Comparison of ENCODE assay signal across 8 cellular contexts in the genomic region with DNA sequence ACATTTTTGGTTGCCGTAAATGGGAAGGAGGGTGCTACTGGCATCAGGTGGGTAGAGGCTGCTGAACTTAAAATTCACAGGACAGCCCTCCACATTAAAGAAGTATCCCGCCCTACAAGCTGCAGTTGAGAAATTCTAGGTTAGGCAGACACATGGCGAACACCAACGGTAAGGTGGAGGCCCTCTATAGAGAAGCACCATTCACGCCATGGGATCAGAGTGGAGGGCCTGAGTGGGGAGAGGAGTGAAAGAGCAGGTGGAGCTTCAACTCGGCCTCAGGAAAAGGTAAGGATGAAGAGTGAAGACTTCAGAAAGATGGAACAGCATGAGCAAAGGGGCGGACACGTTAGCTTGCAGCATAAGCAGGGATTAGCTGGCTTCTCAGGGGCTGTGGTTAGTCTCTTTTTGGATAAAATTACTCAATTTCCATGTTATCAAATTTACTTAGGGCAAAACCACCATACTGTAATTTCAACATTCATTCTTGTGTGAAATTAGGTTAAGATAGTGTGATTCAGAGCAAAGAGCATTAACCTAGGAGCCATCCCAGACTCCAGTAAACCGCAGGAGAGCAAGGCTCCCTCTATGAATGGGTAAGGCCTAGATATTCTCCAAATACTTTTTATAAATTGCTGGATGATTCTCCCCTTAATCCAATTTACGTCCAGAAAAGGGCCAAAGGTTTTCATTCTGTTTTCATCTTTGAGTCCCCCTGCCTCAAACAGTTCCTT. TPM values are rescaled to one million over a fixed set of nuclear protein-coding genes. Genes with fewer than 3 reads are reported as not detected.
DNase-seq lines count a peak whose midpoint lies in the region; ATAC-seq and TF ChIP-seq lines count a peak whose summit lies in the region.

No MANE protein-coding gene starts in this region.

- DNase-seq in RPMI7951 (ENCODE audit: low read depth) (peak; percentile 40), epithelial cell of prostate (ENCODE audit: low read depth, low spot score) (no peak), occipital lobe (lab: John Stamatoyannopoulos, UW) (no peak), globus pallidus (ENCODE audit: low spot score) (no peak), NCI-H748 (lab: John Stamatoyannopoulos, UW; ENCODE audit: unreplicated experiment) (no peak), left lobe of liver (ENCODE audit: low spot score) (no peak)

- no peak overlapping the region for H3K9ac ChIP-seq in rectal smooth muscle tissue (ENCODE audit: low read length)

- H3K27ac ChIP-seq in epithelial cell of prostate (peak overlapping the region; percentile 82), rectal smooth muscle tissue (ENCODE audit: low read depth, low read length) (peak overlapping the region; percentile 83)

- TF ChIP-seq CTCF in GM12875 (IDR thresholded peaks at IDR 0.05; ENCODE audit: borderline replicate concordance, insufficient read depth, low read depth, low read length): no peak

- peak overlapping the region; percentile 86 for H3K4me3 ChIP-seq in GM12875 (ENCODE audit: low read depth, low read length)
- H3K4me3 ChIP-seq in rectal smooth muscle tissue (ENCODE audit: low read length): peak overlapping the region; percentile 95

- ATAC-seq in left lobe of liver: no peak

- no peaks in the 10 kb centered on the region for H3K27me3 ChIP-seq in rectal smooth muscle tissue (ENCODE audit: control insufficient read depth, insufficient read depth, low read length)

- H3K4me1 ChIP-seq in rectal smooth muscle tissue (ENCODE audit: control insufficient read depth, insufficient read depth, low read length): peaks cover 4% of the 10 kb centered on the region

- peaks cover 3% of the 10 kb centered on the region for H3K36me3 ChIP-seq in rectal smooth muscle tissue (ENCODE audit: control insufficient read depth, insufficient read depth, low read length)

RNA-seq across cellular contexts. Expression of a gene that starts 1.2 kb away (rescaled TPM):
- 8.4 and 9.9 TPM in 2 replicates for total RNA-seq in RPMI7951 (2014; rRNA removed; shearing (Covaris generic))
- total RNA-seq in occipital lobe: 21.2 TPM
- 7.7 TPM for total RNA-seq in left lobe of liver
